Comparison of ENCODE assay signal across 23 cellular contexts in genomic region chr10:17188644-17189172, GRCh38. TPM values are rescaled to one million over a fixed set of nuclear protein-coding genes. Genes with fewer than 3 reads are reported as not detected.
DNase-seq lines count a peak whose midpoint lies in the region; ATAC-seq, FAIRE-seq and TF ChIP-seq lines count a peak whose summit lies in the region.
"Had no signal": no experiment of that assay in that cellular context is flagged by ENCODE, and none has a peak within 500 bp of the region (broad histone marks: within the 10 kb centered on the region; RNA-seq: fewer than 3 reads in every experiment).

No MANE protein-coding gene starts in this region.

- TF ChIP-seq RAD21 in A549 (conservative IDR thresholded peaks at IDR 0.05 in 1 of 2, IDR thresholded peaks at IDR 0.05 in 1 of 2) = no peak

- intact Hi-C loops in Panc1 (cut with micrococcal nuclease; ENCODE audit: unreplicated experiment) = no loop called here

- no TSS peak for BruUV-seq in Panc1 (replicated peaks; lab: Mats Ljungman, UMichigan)

- ATAC-seq in A549 (no peak), Panc1 (no peak), GM19328 (IDR thresholded peaks at IDR 0.05; ENCODE audit: unreplicated experiment) (no peak), GM21786 (IDR thresholded peaks at IDR 0.05; ENCODE audit: unreplicated experiment) (no peak), esophagus mucosa (no peak)
- ATAC-seq: CD8-positive, alpha-beta T cell; GM12878; GM23338; HCT116; K562 had no signal

- FAIRE-seq in A549 (lab: Jason Lieb, UNC) = peak; percentile 54
- FAIRE-seq: GM12878, GM19239, HTR-8/SVneo, K562 had no signal

- DNase-seq in A549 (ENCODE audit: low read depth in 1 of 2, low spot score in 1 of 2) = no peak
- DNase-seq in Panc1 (ENCODE audit: low read depth, low spot score) = no peak
- no peak for DNase-seq in osteoblast (ENCODE audit: insufficient read length, low spot score, missing footprints)
- no peak for DNase-seq in activated naive CD4-positive, alpha-beta T cell (lab: John Stamatoyannopoulos, UW)
- DNase-seq: CD8-positive, alpha-beta T cell; DMS 273 treated with DMSO at 0.1 percent for 48 hours; DMS53; DND-41; EL; H7; IMR-90 had no signal

- H3K27me3 ChIP-seq in Panc1 (ENCODE audit: control insufficient read depth, insufficient read depth, low read length) = no peaks in the 10 kb centered on the region
- H3K27me3 ChIP-seq in osteoblast (ENCODE audit: insufficient read depth, low read length) = no peaks in the 10 kb centered on the region
- H3K27me3 ChIP-seq: BLaER1 treated with 17β-estradiol and CSF1 and Interleukin-3, amounts not matched to agents 10 nM and 100 nM had no signal

- H3K9me3 ChIP-seq in A549 (no peaks in the 10 kb centered on the region), Panc1 (ENCODE audit: control insufficient read depth, insufficient read depth, low read depth, low read length) (no peaks in the 10 kb centered on the region), osteoblast (ENCODE audit: low read depth, low read length) (no peaks in the 10 kb centered on the region)

- peaks cover 5% of the 10 kb centered on the region for H3K79me2 ChIP-seq in osteoblast (ENCODE audit: insufficient read depth, low read length)

- WGBS in A549 (ENCODE audit: missing lambda C conversion rate) = 73% methylated on average over 3 of the region's 3 CpGs

- POLR2A ChIA-PET in A549 (lab: Yijun Ruan, JAX) (interaction anchor here (0.5 kb wide), 1 partner anchor 340 kb away, joined by 4 read pairs; no protein-coding TSS in a partner anchor), Panc1 (lab: Charles Lee) (no interaction called here)

- H2AFZ ChIP-seq in osteoblast (ENCODE audit: low read length) = peak overlapping the region; percentile 28
- H2AFZ ChIP-seq: GM23338 had no signal

- no peaks in the 10 kb centered on the region for H3K36me3 ChIP-seq in Panc1 (ENCODE audit: control insufficient read depth, insufficient read depth, low read length)
- H3K36me3 ChIP-seq in osteoblast (ENCODE audit: insufficient read depth, low read length) = no peaks in the 10 kb centered on the region
- H3K36me3 ChIP-seq: BLaER1 treated with 17β-estradiol and CSF1 and Interleukin-3, amounts not matched to agents 10 nM and 100 nM had no signal

- no peak overlapping the region for H3K4me2 ChIP-seq in A549
- no peak overlapping the region for H3K4me2 ChIP-seq in osteoblast (ENCODE audit: insufficient read depth, low read length)
- H3K4me2 ChIP-seq: BLaER1 treated with 17β-estradiol and CSF1 and Interleukin-3, amounts not matched to agents 10 nM and 100 nM; GM23338 had no signal

- H3K27ac ChIP-seq in A549 = no peak overlapping the region
- peak overlapping the region; percentile 84 for H3K27ac ChIP-seq in Panc1 (ENCODE audit: low read length)
- H3K27ac ChIP-seq in VCaP = peak overlapping the region; percentile 51
- no peak overlapping the region for H3K27ac ChIP-seq in osteoblast (ENCODE audit: low read depth, low read length)
- H3K27ac ChIP-seq: 22Rv1; BLaER1 treated with 17β-estradiol and CSF1 and Interleukin-3, amounts not matched to agents 10 nM and 100 nM had no signal

- CTCF ChIA-PET in A549 (lab: Yijun Ruan, JAX) (no interaction called here), Panc1 (lab: Charles Lee) (no interaction called here)

- no peaks in the 10 kb centered on the region for H4K20me1 ChIP-seq in osteoblast (ENCODE audit: insufficient read depth, low read length)

- no peak for TF ChIP-seq EP300 in A549 (IDR thresholded peaks at IDR 0.05)

- no peak for TF ChIP-seq POLR2A in A549 (IDR thresholded peaks at IDR 0.05; ENCODE audit: low read length)

- H3K4me3 ChIP-seq in A549 = no peak overlapping the region
- no peak overlapping the region for H3K4me3 ChIP-seq in Panc1 (ENCODE audit: low read depth in 2 of 2, low read length in 2 of 2)
- H3K4me3 ChIP-seq in osteoblast (ENCODE audit: insufficient read depth, low read length) = no peak overlapping the region
- H3K4me3 ChIP-seq: BLaER1 treated with 17β-estradiol and CSF1 and Interleukin-3, amounts not matched to agents 10 nM and 100 nM; GM12878; GM23338; K562 had no signal

- in situ Hi-C loops in Panc1 (cut with HindIII; ENCODE audit: low pct_unique_long_range_greater_than_20kb, low sequenced_read_pairs) = no loop called here

- no peaks in the 10 kb centered on the region for H3K4me1 ChIP-seq in A549
- peaks cover 18% of the 10 kb centered on the region for H3K4me1 ChIP-seq in Panc1 (ENCODE audit: control insufficient read depth, insufficient read depth, low read length)
- no peaks in the 10 kb centered on the region for H3K4me1 ChIP-seq in osteoblast (ENCODE audit: insufficient read depth, low read length)
- H3K4me1 ChIP-seq: BLaER1 treated with 17β-estradiol and CSF1 and Interleukin-3, amounts not matched to agents 10 nM and 100 nM had no signal

- TF ChIP-seq CTCF in A549 (IDR thresholded peaks at IDR 0.05) = no peak
- TF ChIP-seq CTCF in Panc1 (IDR thresholded peaks at IDR 0.05) = no peak
- no peak for TF ChIP-seq CTCF in VCaP (conservative IDR thresholded peaks at IDR 0.05)
- no peak for TF ChIP-seq CTCF in osteoblast (IDR thresholded peaks at IDR 0.05; ENCODE audit: extremely low read depth, low read depth, low read length)

TF ChIP-seq in A549, 52 proteins besides CTCF, POLR2A, EP300 and RAD21:
- no peak for TF ChIP-seq ZC3H11A (IDR thresholded peaks at IDR 0.05)
- no peak for TF ChIP-seq ESRRA (IDR thresholded peaks at IDR 0.05; ENCODE audit: borderline replicate concordance, low read length)
- no peak for TF ChIP-seq KDM1A (IDR thresholded peaks at IDR 0.05; ENCODE audit: low read depth)
- TF ChIP-seq FOSB (CRISPR knock-in tag; IDR thresholded peaks at IDR 0.05) = no peak
- TF ChIP-seq, protein P1, sequence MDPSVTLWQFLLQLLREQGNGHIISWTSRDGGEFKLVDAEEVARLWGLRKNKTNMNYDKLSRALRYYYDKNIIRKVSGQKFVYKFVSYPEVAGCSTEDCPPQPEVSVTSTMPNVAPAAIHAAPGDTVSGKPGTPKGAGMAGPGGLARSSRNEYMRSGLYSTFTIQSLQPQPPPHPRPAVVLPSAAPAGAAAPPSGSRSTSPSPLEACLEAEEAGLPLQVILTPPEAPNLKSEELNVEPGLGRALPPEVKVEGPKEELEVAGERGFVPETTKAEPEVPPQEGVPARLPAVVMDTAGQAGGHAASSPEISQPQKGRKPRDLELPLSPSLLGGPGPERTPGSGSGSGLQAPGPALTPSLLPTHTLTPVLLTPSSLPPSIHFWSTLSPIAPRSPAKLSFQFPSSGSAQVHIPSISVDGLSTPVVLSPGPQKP (IDR thresholded peaks at IDR 0.05; ENCODE audit: low read depth, low read length) = no peak
TF ChIP-seq in A549: peak in this region for 0.

RNA-seq across cellular contexts. Expression of gene TRDMT1, which starts 12.8 kb away (rescaled TPM):
- 5.7 and 7.4 TPM in 2 replicates for polyA plus RNA-seq in A549 (2011; rRNA removed)
- polyA plus RNA-seq in A549 (2012; cell fraction: cytosol; rRNA removed) = 1.8 and 1.9 TPM in 2 replicates
- polyA plus RNA-seq in A549 (2012; cell fraction: nucleus; rRNA removed) = 1.0 and 1.1 TPM in 2 replicates
- 2.4 to 3.4 TPM (median 3.3 TPM) in 3 replicates for polyA plus RNA-seq in A549 (2017; fragmentation: RNase III; extraction: RNeasy Plus Mini Kit Qiagen cat#74134 plus additional on column Dnase treatment)
- polyA minus RNA-seq in A549 (2011; rRNA and poly(A)+ RNA removed) = 4.6 and 5.1 TPM in 2 replicates
- total RNA-seq in Panc1 (2021; ENCODE audit: unreplicated experiment) = 7.6 TPM
- 2.4 TPM for polyA plus RNA-seq in Panc1 (2012; ENCODE audit: insufficient read length)
- total RNA-seq in osteoblast = 7.1 and 7.6 TPM in 2 replicates
- 3.2 TPM for total RNA-seq in esophagus mucosa

RNA-seq across cellular contexts. Expression of gene VIM, which starts 39.3 kb away (rescaled TPM):
- polyA plus RNA-seq in A549 (2011; rRNA removed) = 773 and 848 TPM in 2 replicates
- polyA plus RNA-seq in A549 (2012; cell fraction: cytosol; rRNA removed) = 842 and 1,013 TPM in 2 replicates
- 1,036 and 2,636 TPM in 2 replicates for polyA plus RNA-seq in A549 (2012; cell fraction: nucleus; rRNA removed)
- polyA plus RNA-seq in A549 (2017; fragmentation: RNase III; extraction: RNeasy Plus Mini Kit Qiagen cat#74134 plus additional on column Dnase treatment) = 830 to 987 TPM (median 875 TPM) in 3 replicates
- polyA minus RNA-seq in A549 (2011; rRNA and poly(A)+ RNA removed) = 792 and 808 TPM in 2 replicates
- 3,436 TPM for total RNA-seq in Panc1 (2021; ENCODE audit: unreplicated experiment)
- 3,712 TPM for polyA plus RNA-seq in Panc1 (2012; ENCODE audit: insufficient read length)
- total RNA-seq in osteoblast = 10,072 and 10,643 TPM in 2 replicates
- total RNA-seq in esophagus mucosa = 73.8 TPM

RNA-seq across cellular contexts. Expression of gene CUBN, which starts 59.1 kb away (rescaled TPM):
- polyA plus RNA-seq in A549 (2011; rRNA removed) (0.28 and 0.40 TPM in 2 replicates), A549 (2017; fragmentation: RNase III; extraction: RNeasy Plus Mini Kit Qiagen cat#74134 plus additional on column Dnase treatment) (0.04 to 0.08 TPM (median 0.08 TPM) in 3 replicates)
- 0.03 and 0.04 TPM in 2 replicates for polyA plus RNA-seq in A549 (2012; cell fraction: cytosol; rRNA removed)
- polyA plus RNA-seq in A549 (2012; cell fraction: nucleus; rRNA removed) = 0.13 and 0.17 TPM in 2 replicates
- 0.41 and 0.63 TPM in 2 replicates for polyA minus RNA-seq in A549 (2011; rRNA and poly(A)+ RNA removed)
- total RNA-seq in Panc1 (2021; ENCODE audit: unreplicated experiment) (1.3 TPM), osteoblast (0.88 and 1.1 TPM in 2 replicates), esophagus mucosa (0.12 TPM)
- polyA plus RNA-seq in Panc1 (2012; ENCODE audit: insufficient read length) = 1.5 TPM

Comparison
In these comparisons a context has a peak if more than half of its experiments do, and no peak if none do; other contexts are left out.
1. H3K27ac ChIP-seq: peak in Panc1 (single experiment) and VCaP (single experiment); none in A549 (0 of 2) and osteoblast (single experiment).
2. RNA of gene VIM, which starts 39.3 kb away (total RNA-seq): 10,072 to 10,643 TPM in osteoblast and 3,436 TPM in Panc1 (single experiment); 73.8 TPM in esophagus mucosa (single experiment); every median in the first group is over 10 times any median in the second.